Comparison of ENCODE assay signal across 20 cellular contexts in the genomic region with DNA sequence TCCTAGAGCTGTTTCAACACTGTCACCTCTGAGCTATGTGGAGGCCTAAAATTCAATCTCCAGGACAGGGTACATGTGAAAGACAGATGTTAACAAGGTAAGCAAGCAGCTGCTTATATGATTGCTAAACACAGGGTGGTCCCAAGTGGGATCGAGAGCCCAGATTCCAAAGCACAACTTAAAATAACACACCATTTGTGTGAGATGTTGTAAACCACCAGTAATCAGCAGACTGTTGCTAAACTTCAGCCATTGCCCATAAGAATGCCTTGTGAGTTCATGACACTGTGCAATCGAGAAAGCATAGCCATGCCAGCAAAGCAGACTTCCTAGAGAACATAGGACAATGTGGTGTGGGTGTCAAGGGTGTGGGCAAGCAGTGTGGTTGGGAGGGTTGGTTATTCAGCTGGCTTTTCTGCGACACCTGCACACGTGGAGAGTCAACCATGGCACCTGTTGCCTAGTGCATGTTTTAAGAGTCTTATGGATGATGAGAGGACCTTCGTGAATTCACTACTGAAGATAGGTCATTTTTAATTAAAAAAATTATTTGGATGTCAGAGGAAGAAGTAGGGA. TPM values are rescaled to one million over a fixed set of nuclear protein-coding genes. Genes with fewer than 3 reads are reported as not detected.
DNase-seq lines count a peak whose midpoint lies in the region; ATAC-seq lines count a peak whose summit lies in the region.
"Had no signal": no experiment of that assay in that cellular context is flagged by ENCODE, and none has a peak within 500 bp of the region (broad histone marks: within the 10 kb centered on the region; RNA-seq: fewer than 3 reads in every experiment).

No MANE protein-coding gene starts in this region.

- peaks cover 27% of the 10 kb centered on the region for H3K4me1 Mint-ChIP-seq in activated CD8-positive, alpha-beta memory T cell treated with anti-CD3 and anti-CD28 coated beads, Interleukin-2, amount 10 ng/mL, durations not matched to agents 7 days and 5 days
- peaks cover 10% of the 10 kb centered on the region for H3K4me1 Mint-ChIP-seq in activated T-helper 17 cell treated with anti-CD3 and anti-CD28 coated beads, Interleukin-2, amount 50 U/mL, for 72 hours

- H3K4me3 ChIP-seq in subcutaneous abdominal adipose tissue (ENCODE audit: low read depth in 1 of 5, low read length in 5 of 5): no peak overlapping the region
- H3K4me3 ChIP-seq: GM12878, right atrium auricular region, stomach, uterus had no signal

- CTCF ChIA-PET in activated CD8-positive, alpha-beta memory T cell treated with anti-CD3 and anti-CD28 coated beads, Interleukin-2, amount 10 ng/mL, durations not matched to agents 7 days and 5 days (lab: Charles Lee): interaction anchor here (0.5 to 3.4 kb wide), 10 partner anchors 8 to 165 kb away, joined by 3 to 11 read pairs (median 4); partner anchors contain the start of gene TSPYL1

- no peaks in the 10 kb centered on the region for H3K9me3 Mint-ChIP-seq in activated CD8-positive, alpha-beta memory T cell treated with anti-CD3 and anti-CD28 coated beads, Interleukin-2, amount 10 ng/mL, durations not matched to agents 7 days and 5 days (ENCODE audit: low read depth)
- H3K9me3 Mint-ChIP-seq in activated T-helper 17 cell treated with anti-CD3 and anti-CD28 coated beads, Interleukin-2, amount 50 U/mL, for 72 hours: no peaks in the 10 kb centered on the region
- H3K9me3 Mint-ChIP-seq: activated T-helper 2 cell treated with anti-CD3 and anti-CD28 coated beads, Interferon-gamma antibody, Interleukin-2, Interleukin-4, amounts not matched to agents 10 μg/mL and 5 μg/mL and 100 μg/mL, durations not matched to agents 14 hours and 24 hours and 36 hours had no signal

- DNase-seq in activated CD8-positive, alpha-beta memory T cell treated with anti-CD3 and anti-CD28 coated beads, Interleukin-2, amount 10 ng/mL, durations not matched to agents 7 days and 5 days: no peak
- DNase-seq in activated CD8-positive, alpha-beta memory T cell treated with anti-CD3 and anti-CD28 coated beads, Interleukin-2, amount 50 U/mL, for 4 hours: no peak
- DNase-seq in NCI-H2029 (lab: John Stamatoyannopoulos, UW): peak; percentile 100
- peak; percentile 19 for DNase-seq in fibroblast of gingiva (ENCODE audit: low read depth)
- DNase-seq in NOMO-1 (lab: John Stamatoyannopoulos, UW; ENCODE audit: unreplicated experiment in 2 of 2): no peak
- DNase-seq: activated CD8-positive, alpha-beta memory T cell treated with anti-CD3 and anti-CD28 coated beads for 24 hours; COR-L47; hippocampal formation; midbrain; NCI-H2081 treated with DMSO at 0.1 percent for 48 hours; nucleus accumbens; stomach; uterus had no signal

- no peaks in the 10 kb centered on the region for H3K36me3 ChIP-seq in subcutaneous abdominal adipose tissue (ENCODE audit: control insufficient read depth in 5 of 5, insufficient read depth in 5 of 5, low read length in 5 of 5)
- H3K36me3 ChIP-seq: right atrium auricular region, stomach, uterus had no signal

- H3K27ac Mint-ChIP-seq in activated CD8-positive, alpha-beta memory T cell treated with anti-CD3 and anti-CD28 coated beads, Interleukin-2, amount 10 ng/mL, durations not matched to agents 7 days and 5 days: no peak overlapping the region
- H3K27ac Mint-ChIP-seq in activated T-helper 17 cell treated with anti-CD3 and anti-CD28 coated beads, Interleukin-2, amount 50 U/mL, for 72 hours: no peak overlapping the region
- H3K27ac Mint-ChIP-seq: activated T-helper 2 cell treated with anti-CD3 and anti-CD28 coated beads, Interferon-gamma antibody, Interleukin-2, Interleukin-4, amounts not matched to agents 10 μg/mL and 5 μg/mL and 100 μg/mL, durations not matched to agents 14 hours and 24 hours and 36 hours had no signal

- H3K9me3 ChIP-seq in subcutaneous abdominal adipose tissue (ENCODE audit: control insufficient read depth in 5 of 5, low read length in 5 of 5): no peaks in the 10 kb centered on the region
- H3K9me3 ChIP-seq: right atrium auricular region, stomach, uterus had no signal

- no peaks in the 10 kb centered on the region for H3K27me3 ChIP-seq in subcutaneous abdominal adipose tissue (ENCODE audit: control insufficient read depth in 5 of 5, insufficient read depth in 4 of 5, low read length in 5 of 5)
- H3K27me3 ChIP-seq: right atrium auricular region, stomach, uterus had no signal

- H3K4me3 Mint-ChIP-seq in activated CD8-positive, alpha-beta memory T cell treated with anti-CD3 and anti-CD28 coated beads, Interleukin-2, amount 10 ng/mL, durations not matched to agents 7 days and 5 days: no peak overlapping the region
- H3K4me3 Mint-ChIP-seq in activated T-helper 17 cell treated with anti-CD3 and anti-CD28 coated beads, Interleukin-2, amount 50 U/mL, for 72 hours: no peak overlapping the region

- H3K9ac ChIP-seq in subcutaneous abdominal adipose tissue (ENCODE audit: low read length in 5 of 5): no peak overlapping the region

- H3K27ac ChIP-seq in subcutaneous abdominal adipose tissue (ENCODE audit: low read depth, low read length): peak overlapping the region; percentile 6
- H3K27ac ChIP-seq: right atrium auricular region, stomach, uterus, VCaP had no signal

- peaks cover 16% of the 10 kb centered on the region for H3K27me3 Mint-ChIP-seq in activated CD8-positive, alpha-beta memory T cell treated with anti-CD3 and anti-CD28 coated beads, Interleukin-2, amount 10 ng/mL, durations not matched to agents 7 days and 5 days
- peaks cover 8% of the 10 kb centered on the region for H3K27me3 Mint-ChIP-seq in activated T-helper 17 cell treated with anti-CD3 and anti-CD28 coated beads, Interleukin-2, amount 50 U/mL, for 72 hours

- peaks cover 0 to 21% (median 11%) of the 10 kb centered on the region in 5 donors for H3K4me1 ChIP-seq in subcutaneous abdominal adipose tissue (ENCODE audit: control insufficient read depth in 5 of 5, insufficient read depth in 5 of 5, low read length in 5 of 5)
- H3K4me1 ChIP-seq: right atrium auricular region, uterus had no signal

- ATAC-seq in activated CD8-positive, alpha-beta memory T cell treated with anti-CD3 and anti-CD28 coated beads, Interleukin-2, amount 10 ng/mL, durations not matched to agents 7 days and 5 days: peak; percentile 17
- ATAC-seq in HG03095 (IDR thresholded peaks at IDR 0.05; ENCODE audit: unreplicated experiment): no peak
- no peak for ATAC-seq in activated T-helper 17 cell treated with anti-CD3 and anti-CD28 coated beads, Interleukin-2, amount 50 U/mL, for 72 hours (replicated peaks)

- no peaks in the 10 kb centered on the region for H3K36me3 Mint-ChIP-seq in activated CD8-positive, alpha-beta memory T cell treated with anti-CD3 and anti-CD28 coated beads, Interleukin-2, amount 10 ng/mL, durations not matched to agents 7 days and 5 days
- H3K36me3 Mint-ChIP-seq in activated T-helper 17 cell treated with anti-CD3 and anti-CD28 coated beads, Interleukin-2, amount 50 U/mL, for 72 hours (ENCODE audit: low read depth): no peaks in the 10 kb centered on the region

RNA-seq across cellular contexts. Expression of gene CALHM6, which starts 16.1 kb away (rescaled TPM):
- total RNA-seq in activated CD8-positive, alpha-beta memory T cell treated with anti-CD3 and anti-CD28 coated beads, Interleukin-2, amount 10 ng/mL, durations not matched to agents 7 days and 5 days: 10 to 100 TPM in 1 of 2 experiments, 1 to 10 TPM in 1; 3.8 to 13.8 TPM
- 10 to 100 TPM in 1 of 2 donors, 1 to 10 TPM in 1; 7.5 to 18.9 TPM for total RNA-seq in activated T-helper 17 cell treated with anti-CD3 and anti-CD28 coated beads, Interleukin-2, amount 50 U/mL, for 72 hours

Comparison
In these comparisons a context has a peak if more than half of its experiments do, and no peak if none do; other contexts are left out.
1. DNase-seq: peak in NCI-H2029 (single experiment) and fibroblast of gingiva (single experiment); none in activated CD8-positive, alpha-beta memory T cell treated with anti-CD3 and anti-CD28 coated beads, Interleukin-2, amount 10 ng/mL, durations not matched to agents 7 days and 5 days (single experiment), activated CD8-positive, alpha-beta memory T cell treated with anti-CD3 and anti-CD28 coated beads, Interleukin-2, amount 50 U/mL, for 4 hours (single experiment) and NOMO-1 (0 of 2).